9 cellular contexts compared by ENCODE assay signal in genomic region chr16:10619271-10619849, GRCh38. TPM values are rescaled to one million over a fixed set of nuclear protein-coding genes. Genes with fewer than 3 reads are reported as not detected.
DNase-seq lines count a peak whose midpoint lies in the region; ATAC-seq, FAIRE-seq and TF ChIP-seq lines count a peak whose summit lies in the region.
"Had no signal": no experiment of that assay in that cellular context is flagged by ENCODE, and none has a peak within 500 bp of the region (broad histone marks: within the 10 kb centered on the region; RNA-seq: fewer than 3 reads in every experiment).

No MANE protein-coding gene starts in this region.

- H3K27me3 ChIP-seq in breast epithelium (no peaks in the 10 kb centered on the region), bronchial epithelial cell (ENCODE audit: control insufficient read depth, insufficient read depth, low read length) (no peaks in the 10 kb centered on the region), aorta (ENCODE audit: control insufficient read depth in 1 of 2, insufficient read depth in 2 of 2, low read length in 1 of 2) (no peaks in the 10 kb centered on the region)

- DNase-seq in breast epithelium (ENCODE audit: low spot score in 2 of 2): peak; percentile 26 to 68
- DNase-seq in MCF 10A (ENCODE audit: unreplicated experiment): no peak
- no peak for DNase-seq in bronchial epithelial cell (ENCODE audit: low read depth)
- peak in 1 of 2 experiments; percentile 47 for DNase-seq in mesothelial cell of epicardium (ENCODE audit: low spot score in 2 of 2, unreplicated experiment in 2 of 2)
- DNase-seq in aorta: no peak

- TF ChIP-seq POLR2A in breast epithelium (IDR thresholded peaks at IDR 0.05): no peak

- no peaks in the 10 kb centered on the region for H3K36me3 ChIP-seq in breast epithelium
- H3K36me3 ChIP-seq in bronchial epithelial cell (ENCODE audit: control insufficient read depth, insufficient read depth, low read length): no peaks in the 10 kb centered on the region
- no peaks in the 10 kb centered on the region for H3K36me3 ChIP-seq in aorta (ENCODE audit: control insufficient read depth in 1 of 2, insufficient read depth in 2 of 2, low read length in 1 of 2)

- no peak overlapping the region for H3K4me3 Mint-ChIP-seq in MCF 10A (ENCODE audit: unreplicated experiment)
- peak overlapping the region; percentile 34 for H3K4me3 Mint-ChIP-seq in mesothelial cell of epicardium

- H3K27me3 Mint-ChIP-seq in MCF 10A (ENCODE audit: insufficient read depth, unreplicated experiment): no peaks in the 10 kb centered on the region
- peaks cover 5% of the 10 kb centered on the region for H3K27me3 Mint-ChIP-seq in mesothelial cell of epicardium (ENCODE audit: low read depth)

- 38 to 49% methylated on average over 24 to 25 of the region's 25 CpGs for WGBS in aorta, 2 donors

- TF ChIP-seq CTCF in breast epithelium (IDR thresholded peaks at IDR 0.05) (no peak), MCF 10A (IDR thresholded peaks at IDR 0.05; ENCODE audit: unreplicated experiment) (no peak), bronchial epithelial cell (IDR thresholded peaks at IDR 0.05; ENCODE audit: insufficient read depth, low read length, severe bottlenecking) (no peak), mesothelial cell of epicardium (IDR thresholded peaks at IDR 0.05; ENCODE audit: unreplicated experiment) (no peak)

- ATAC-seq in aorta (ENCODE audit: low FRiP score): peak; percentile 40
- no peak for ATAC-seq in HG03565 (IDR thresholded peaks at IDR 0.05; ENCODE audit: unreplicated experiment)
- ATAC-seq in HG03342 (IDR thresholded peaks at IDR 0.05; ENCODE audit: unreplicated experiment): no peak
- ATAC-seq in GM21619 (IDR thresholded peaks at IDR 0.05; ENCODE audit: unreplicated experiment): no peak
- ATAC-seq: HCT116 had no signal

- CTCF ChIA-PET in MCF 10A (lab: Yijun Ruan, JAX): interaction anchor here (0.6 to 0.7 kb wide), 3 partner anchors 22 to 778 kb away, joined by 3 to 4 read pairs (median 3); no protein-coding TSS in a partner anchor

- BruUV-seq in MCF 10A (replicated peaks; lab: Mats Ljungman, UMichigan): no TSS peak

- H3K4me1 ChIP-seq in breast epithelium (peaks cover 10 to 11% of the 10 kb centered on the region in 2 donors), aorta (ENCODE audit: control insufficient read depth in 1 of 2, insufficient read depth in 2 of 2, low read length in 2 of 2) (no peaks in the 10 kb centered on the region)

- H3K4me1 Mint-ChIP-seq in MCF 10A (ENCODE audit: insufficient read depth, unreplicated experiment) (peaks cover 17% of the 10 kb centered on the region), mesothelial cell of epicardium (peaks cover 53% of the 10 kb centered on the region)

- no peaks in the 10 kb centered on the region for H3K9me3 ChIP-seq in breast epithelium
- H3K9me3 ChIP-seq in aorta (ENCODE audit: control insufficient read depth, low read length): no peaks in the 10 kb centered on the region

- H3K27ac Mint-ChIP-seq in MCF 10A (ENCODE audit: low read depth, unreplicated experiment) (no peak overlapping the region), mesothelial cell of epicardium (peak overlapping the region; percentile 57)

- H3K9me3 Mint-ChIP-seq in MCF 10A (ENCODE audit: unreplicated experiment): no peaks in the 10 kb centered on the region
- no peaks in the 10 kb centered on the region for H3K9me3 Mint-ChIP-seq in mesothelial cell of epicardium

- POLR2A ChIA-PET in MCF 10A (lab: Yijun Ruan, JAX): no interaction called here

- H3K36me3 Mint-ChIP-seq in MCF 10A (ENCODE audit: insufficient read depth, unreplicated experiment) (no peaks in the 10 kb centered on the region), mesothelial cell of epicardium (no peaks in the 10 kb centered on the region)

- no peak for FAIRE-seq in bronchial epithelial cell (lab: Jason Lieb, UNC)

- peak overlapping the region in 2 of 3 donors; percentile 42 to 57 for H3K4me3 ChIP-seq in breast epithelium
- peak overlapping the region; percentile 20 for H3K4me3 ChIP-seq in bronchial epithelial cell (ENCODE audit: low read depth, low read length)
- H3K4me3 ChIP-seq in aorta (ENCODE audit: low read length in 2 of 2): no peak overlapping the region

- peak overlapping the region; percentile 71 to 74 for H3K27ac ChIP-seq in breast epithelium
- H3K27ac ChIP-seq in aorta (ENCODE audit: low read depth in 1 of 2, low read length in 2 of 2): no peak overlapping the region

- intact Hi-C loops in breast epithelium (cut with DNase I; ENCODE audit: low total_unique reads) (no loop called here), MCF 10A (cut with micrococcal nuclease) (no loop called here), aorta (cut with DNase I) (no loop called here)

RNA-seq across cellular contexts. Expression of gene EMP2, which starts 39.0 kb away (rescaled TPM):
- 10 to 100 TPM; 46.9 to 69.2 (median 66.0) TPM for total RNA-seq in breast epithelium
- 1.7 and 4.8 TPM in 2 replicates for total RNA-seq in MCF 10A (2022)
- 15.5 and 24.6 TPM in 2 replicates for total RNA-seq in bronchial epithelial cell
- 50.7 to 53.8 TPM (median 51.0 TPM) in 3 replicates for total RNA-seq in mesothelial cell of epicardium
- total RNA-seq in aorta: 100 to 1,000 TPM; 133 to 143 TPM
- polyA plus RNA-seq in aorta: 10 to 100 TPM; 18.9 to 52.6 TPM

Comparison
In these comparisons a context has a peak if more than half of its experiments do, and no peak if none do; other contexts are left out.
1. DNase-seq: peak in breast epithelium (2 of 2); none in MCF 10A (single experiment), bronchial epithelial cell (single experiment) and aorta (0 of 2).
2. H3K27ac ChIP-seq: peak in breast epithelium (2 of 2); none in aorta (0 of 2).
3. H3K4me3 ChIP-seq: peak in breast epithelium (2 of 3) and bronchial epithelial cell (single experiment); none in aorta (0 of 2).